Comparison of ENCODE assay signal across 8 cellular contexts in genomic region chr16:87766485-87766797, GRCh38. TPM values are rescaled to one million over a fixed set of nuclear protein-coding genes. Genes with fewer than 3 reads are reported as not detected.
A peak's percentile ranks its signal among the peaks of the same experiment; 100 is the strongest.
DNase-seq lines count a peak whose midpoint lies in the region; ATAC-seq and TF ChIP-seq lines count a peak whose summit lies in the region.

No MANE protein-coding gene starts in this region.

- no peak for ATAC-seq in Right ventricle myocardium inferior

- no peaks in the 10 kb centered on the region for H3K9me3 Mint-ChIP-seq in mesothelial cell of epicardium

- no TSS peak for BruUV-seq in mammary epithelial cell (replicated peaks; lab: Mats Ljungman, UMichigan)

- H3K79me2 ChIP-seq in mammary epithelial cell (ENCODE audit: insufficient read depth, low read length): peaks cover 49% of the 10 kb centered on the region

- DNase-seq in left ventricle myocardium inferior (no peak), Right ventricle myocardium inferior (ENCODE audit: missing footprints) (no peak), mammary epithelial cell (no peak), mesothelial cell of epicardium (ENCODE audit: low spot score in 2 of 2, unreplicated experiment in 2 of 2) (no peak), uterus (no peak), KBM-7 (no peak), NCI-H2107 treated with DMSO at 0.1 percent for 48 hours (lab: John Stamatoyannopoulos, UW; ENCODE audit: unreplicated experiment) (no peak), HT-29 (ENCODE audit: low spot score) (no peak)

- peak overlapping the region; percentile 98 for H3K4me2 ChIP-seq in mammary epithelial cell (ENCODE audit: insufficient read depth, low read depth, low read length)

- peak overlapping the region; percentile 98 for H2AFZ ChIP-seq in mammary epithelial cell (ENCODE audit: low read depth, low read length)

- TF ChIP-seq POLR2A in uterus (IDR thresholded peaks at IDR 0.05): no peak

- H3K27ac ChIP-seq in left ventricle myocardium inferior (replicated peaks) (peak overlapping the region; percentile 85), mammary epithelial cell (ENCODE audit: insufficient read depth, low read depth, low read length) (peak overlapping the region; percentile 88), uterus (peak overlapping the region; percentile 74 to 85)

- H3K36me3 Mint-ChIP-seq in mesothelial cell of epicardium: peaks cover 8% of the 10 kb centered on the region

- H3K27me3 ChIP-seq in left ventricle myocardium inferior (ENCODE audit: low read depth) (peaks cover 12% of the 10 kb centered on the region), mammary epithelial cell (ENCODE audit: insufficient read depth, low read length) (no peaks in the 10 kb centered on the region), uterus (no peaks in the 10 kb centered on the region)

- H3K27me3 Mint-ChIP-seq in mesothelial cell of epicardium (ENCODE audit: low read depth): no peaks in the 10 kb centered on the region

- in situ Hi-C loops in mammary epithelial cell (cut with MboI; ENCODE audit: low sequenced_read_pairs in 2 of 2): no loop called here
- in situ Hi-C loops in KBM-7 (cut with MboI; ENCODE audit: low pct_unique_long_range_greater_than_20kb, low sequenced_read_pairs): no loop called here

- H3K27ac Mint-ChIP-seq in mesothelial cell of epicardium: peak overlapping the region; percentile 9

- TF ChIP-seq CTCF in left ventricle myocardium inferior (IDR thresholded peaks at IDR 0.05; ENCODE audit: borderline replicate concordance) (no peak), mammary epithelial cell (conservative IDR thresholded peaks at IDR 0.05 in 1 of 2, IDR thresholded peaks at IDR 0.05 in 1 of 2; ENCODE audit: extremely low read depth in 1 of 2, insufficient read depth in 1 of 2, low read depth in 1 of 2, low read length in 2 of 2) (no peak), mesothelial cell of epicardium (IDR thresholded peaks at IDR 0.05; ENCODE audit: unreplicated experiment) (no peak), uterus (IDR thresholded peaks at IDR 0.05) (no peak)

- peak overlapping the region; percentile 84 for H3K9ac ChIP-seq in mammary epithelial cell (ENCODE audit: insufficient read depth, low read length)

- H3K4me1 Mint-ChIP-seq in mesothelial cell of epicardium: peaks cover 18% of the 10 kb centered on the region

- H3K4me3 ChIP-seq in left ventricle myocardium inferior (peak overlapping the region; percentile 100), mammary epithelial cell (replicated peaks in 1 of 3; ENCODE audit: insufficient read depth in 1 of 3, low read depth in 2 of 3, low read length in 3 of 3) (peak overlapping the region; percentile 94 to 96 (median 95)), uterus (peak overlapping the region; percentile 84 to 85)

- CTCF ChIA-PET in mammary epithelial cell (lab: Charles Lee; ENCODE audit: low non-redundant PET): no interaction called here

- peak overlapping the region; percentile 100 for H3K4me3 Mint-ChIP-seq in mesothelial cell of epicardium

- intact Hi-C loops in left ventricle myocardium inferior (cut with micrococcal nuclease) (no loop called here), Right ventricle myocardium inferior (cut with DNase I) (loop anchor here (5.0 kb wide), 1 partner anchor 374 kb away; the partner anchor contains the start of gene MAP1LC3B), mammary epithelial cell (cut with micrococcal nuclease) (loop anchor here (5.0 kb wide), 1 partner anchor 129 kb away; no protein-coding TSS in a partner anchor), uterus (cut with DNase I; ENCODE audit: low total_unique reads) (no loop called here)

- no peaks in the 10 kb centered on the region for H4K20me1 ChIP-seq in mammary epithelial cell (ENCODE audit: insufficient read depth, low read length)

- dilution Hi-C loops in mammary epithelial cell (cut with HindIII; ENCODE audit: low sequenced_read_pairs): no loop called here

- no peaks in the 10 kb centered on the region for H3K9me3 ChIP-seq in left ventricle myocardium inferior (replicated peaks)
- no peaks in the 10 kb centered on the region for H3K9me3 ChIP-seq in mammary epithelial cell (replicated peaks; ENCODE audit: insufficient read depth, low read length)
- no peaks in the 10 kb centered on the region for H3K9me3 ChIP-seq in uterus

- peaks cover 21% of the 10 kb centered on the region for H3K36me3 ChIP-seq in left ventricle myocardium inferior
- H3K36me3 ChIP-seq in mammary epithelial cell (ENCODE audit: insufficient read depth, low read length): no peaks in the 10 kb centered on the region
- H3K36me3 ChIP-seq in uterus: no peaks in the 10 kb centered on the region

- 39% methylated on average over 16 of the region's 17 CpGs for WGBS in mammary epithelial cell (ENCODE audit: low coverage, missing lambda C conversion rate)

- H3K4me1 ChIP-seq in left ventricle myocardium inferior (peaks cover 26% of the 10 kb centered on the region), mammary epithelial cell (ENCODE audit: insufficient read depth, low read length) (peaks cover 10% of the 10 kb centered on the region), uterus (peaks cover 0 to 5% of the 10 kb centered on the region in 2 donors)

RNA-seq across cellular contexts. Expression of gene KLHDC4, which starts 0.7 kb away (rescaled TPM):
- 11.7 TPM for total RNA-seq in left ventricle myocardium inferior
- 10.0 TPM for total RNA-seq in Right ventricle myocardium inferior
- total RNA-seq in mammary epithelial cell: 10 to 100 TPM; 21.7 to 39.0 TPM
- 17.0 TPM for polyA plus RNA-seq in mammary epithelial cell
- 45.1 TPM for polyA minus RNA-seq in mammary epithelial cell
- total RNA-seq in mesothelial cell of epicardium: 49.7 to 52.7 TPM (median 52.3 TPM) in 3 replicates
- total RNA-seq in uterus: 10 to 100 TPM; 25.1 to 49.2 (median 36.4) TPM
- 64.8 and 73.6 TPM in 2 replicates for total RNA-seq in HT-29 (2014; rRNA removed; shearing (Covaris generic))

Comparison
In these comparisons a context has a peak if more than half of its experiments do, and no peak if none do; other contexts are left out.
1. intact Hi-C loops: an anchor here in Right ventricle myocardium inferior (5.0 kb wide) and mammary epithelial cell (5.0 kb wide); none called in left ventricle myocardium inferior and uterus.